Comparison of ENCODE assay signal across 19 cellular contexts in the genomic region with DNA sequence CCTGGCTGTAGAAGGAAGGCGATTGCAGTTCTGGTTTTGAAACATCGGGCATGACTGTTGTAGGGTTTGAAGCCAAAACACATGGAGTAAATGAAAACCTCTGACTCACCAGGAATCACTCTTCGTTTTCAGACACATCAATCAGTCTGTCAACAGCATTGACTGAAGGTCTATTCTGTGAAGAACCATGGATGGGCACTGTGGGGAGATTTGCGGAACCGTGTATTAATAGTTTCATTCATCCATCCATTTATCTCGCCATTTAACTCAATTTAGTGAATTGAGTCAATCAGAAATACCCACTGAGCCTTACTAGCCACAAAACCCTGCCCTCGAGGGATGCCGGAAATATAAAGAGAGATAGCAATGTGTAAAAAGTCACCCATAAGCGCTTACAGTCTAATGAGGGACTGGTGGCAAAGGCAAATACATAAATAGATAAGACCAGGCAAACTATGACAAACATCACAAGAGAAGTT.
DNase-seq lines count a peak whose midpoint lies in the region; ATAC-seq and FAIRE-seq lines count a peak whose summit lies in the region.
"Had no signal": no experiment of that assay in that cellular context is flagged by ENCODE, and none has a peak within 500 bp of the region (broad histone marks: within the 10 kb centered on the region; RNA-seq: fewer than 3 reads in every experiment).

No MANE protein-coding gene starts in this region.

- DNase-seq in SK-MEL-5 (ENCODE audit: low read depth, low spot score) (peak; percentile 62), HTR-8/SVneo (ENCODE audit: insufficient read length, low spot score) (no peak), SW480 (ENCODE audit: low spot score) (no peak), cardiac septum (ENCODE audit: low spot score) (no peak)
- DNase-seq: Caco-2; dorsolateral prefrontal cortex; left cardiac atrium; NCI-H1694 treated with DMSO at 0.1 percent for 48 hours; NCI-H510A; SK-N-SH; small intestine; stimulated activated CD4-positive, alpha-beta T cell treated with anti-CD3 and anti-CD28 coated beads, Interleukin-4, amount 100 ng/mL, for 24 hours had no signal

- H3K4me3 ChIP-seq in BLaER1 treated with 17β-estradiol and CSF1 and Interleukin-3, amounts not matched to agents 10 nM and 100 nM, result no peak overlapping the region
- H3K4me3 ChIP-seq: cardiac muscle cell, dorsolateral prefrontal cortex had no signal

- no peak overlapping the region for H3K27ac ChIP-seq in BLaER1 treated with 17β-estradiol and CSF1 and Interleukin-3, amounts not matched to agents 10 nM and 100 nM
- H3K27ac ChIP-seq: cardiac muscle cell, dorsolateral prefrontal cortex had no signal

- in situ Hi-C loops in SK-MEL-5 (cut with HindIII; ENCODE audit: low pct_unique_long_range_greater_than_20kb, low sequenced_read_pairs), result no loop called here

- H3K9me3 ChIP-seq in BLaER1 treated with 17β-estradiol and CSF1 and Interleukin-3, amounts not matched to agents 10 nM and 100 nM (replicated peaks in 1 of 11), result peaks cover 0 to 7% (median 3%) of the 10 kb centered on the region in 11 experiments; a peak in 9 of 22 replicates
- H3K9me3 ChIP-seq: Caco-2, SK-N-SH had no signal

- ATAC-seq in GM19328 (IDR thresholded peaks at IDR 0.05; ENCODE audit: unreplicated experiment) (peak; percentile 11), HG03280 (IDR thresholded peaks at IDR 0.05; ENCODE audit: unreplicated experiment) (peak; percentile 34), GM21576 (IDR thresholded peaks at IDR 0.05; ENCODE audit: unreplicated experiment) (no peak)
- ATAC-seq: activated CD4-positive, CD25-positive, alpha-beta regulatory T cell treated with anti-CD3 and anti-CD28 coated beads, Interleukin-2, amount 50 U/mL, for 24 hours; left cardiac atrium had no signal

- no peaks in the 10 kb centered on the region for H3K36me3 ChIP-seq in BLaER1 treated with 17β-estradiol and CSF1 and Interleukin-3, amounts not matched to agents 10 nM and 100 nM
- H3K36me3 ChIP-seq: cardiac muscle cell had no signal

- H3K9ac ChIP-seq in BLaER1 treated with 17β-estradiol and CSF1 and Interleukin-3, amounts not matched to agents 10 nM and 100 nM, result 0 out of 22 replicates have a peak overlapping the region, but pooled peaks of 1 of the 11 experiments have one; percentile 16
- H3K9ac ChIP-seq: SK-N-SH had no signal

- peaks cover 0 to 39% (median 0%) of the 10 kb centered on the region in 11 experiments; a peak in 5 of 22 replicates for H3K27me3 ChIP-seq in BLaER1 treated with 17β-estradiol and CSF1 and Interleukin-3, amounts not matched to agents 10 nM and 100 nM
- H3K27me3 ChIP-seq: cardiac muscle cell, dorsolateral prefrontal cortex had no signal

- FAIRE-seq in HTR-8/SVneo (lab: Jason Lieb, UNC), result no peak
- FAIRE-seq: H1, small intestine had no signal

- peak overlapping the region; percentile 44 to 73 (median 66) for H3K4me2 ChIP-seq in BLaER1 treated with 17β-estradiol and CSF1 and Interleukin-3, amounts not matched to agents 10 nM and 100 nM
- H3K4me2 ChIP-seq: SK-N-SH had no signal

- H4K20me1 ChIP-seq in BLaER1 treated with 17β-estradiol and CSF1 and Interleukin-3, amounts not matched to agents 10 nM and 100 nM, result peaks cover 0 to 7% (median 0%) of the 10 kb centered on the region in 11 experiments; a peak in 1 of 22 replicates

- peaks cover 20 to 25% (median 22%) of the 10 kb centered on the region in 10 experiments for H3K4me1 ChIP-seq in BLaER1 treated with 17β-estradiol and CSF1 and Interleukin-3, amounts not matched to agents 10 nM and 100 nM

- intact Hi-C loops in cardiac septum (cut with DNase I), result no loop called here
